Comparison of ENCODE assay signal across 1 cellular context in the genomic region with DNA sequence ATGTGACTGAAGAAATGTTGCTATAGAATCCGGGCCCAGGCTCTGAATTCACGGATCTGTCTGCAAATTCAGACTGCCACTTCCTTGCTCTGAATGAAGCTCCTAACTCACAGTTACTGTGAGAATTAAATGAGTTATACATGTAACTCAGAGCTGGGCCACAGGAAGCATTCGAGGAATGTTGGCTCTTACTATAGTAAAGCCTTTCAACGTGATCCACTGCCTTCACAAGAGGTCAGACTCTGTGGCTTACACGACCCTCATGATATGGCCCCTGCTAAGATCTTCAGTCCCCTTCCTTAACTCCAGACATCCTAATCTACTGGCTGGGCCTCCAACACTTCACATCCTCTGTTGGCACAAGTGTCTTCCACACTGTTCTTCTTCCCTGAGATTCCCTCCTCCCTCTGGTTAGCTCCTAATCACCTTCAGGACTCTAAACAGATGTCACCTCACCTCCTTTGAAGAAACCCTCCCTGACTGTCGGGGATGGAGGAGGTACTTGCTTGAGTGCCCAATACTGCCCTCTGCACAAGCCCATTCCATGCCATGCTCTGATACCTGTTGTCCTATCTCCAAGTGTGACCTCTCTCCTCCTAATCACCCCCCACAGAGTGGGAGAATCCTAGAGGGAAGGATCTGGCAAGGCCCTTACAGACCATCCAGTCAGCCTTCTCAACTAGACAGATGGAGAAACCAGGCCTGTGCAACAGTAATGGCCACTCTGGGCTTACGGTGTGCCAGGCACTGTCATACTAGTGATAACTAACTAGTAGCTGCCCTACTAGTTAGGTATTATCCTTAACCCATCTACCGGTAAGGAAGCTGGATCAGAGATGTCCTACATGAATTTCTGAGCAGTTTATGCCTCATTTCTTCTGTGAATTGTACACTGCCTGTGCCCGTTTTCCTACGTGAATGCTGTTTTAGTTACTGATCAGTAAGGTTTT.
TF ChIP-seq lines count a peak whose summit lies in the region.

No MANE protein-coding gene starts in this region.

TF ChIP-seq in IMR-90, 13 proteins besides CTCF, POLR2A, EP300 and RAD21 (continued from another document):
- TF ChIP-seq NFE2L2 (IDR thresholded peaks at IDR 0.05; ENCODE audit: low read depth, low read length): no peak
- TF ChIP-seq MAFK (IDR thresholded peaks at IDR 0.05; ENCODE audit: low read depth, low read length): no peak
- no peak for TF ChIP-seq CHD1 (IDR thresholded peaks at IDR 0.05; ENCODE audit: low read depth, low read length)
- TF ChIP-seq MAZ (IDR thresholded peaks at IDR 0.05; ENCODE audit: borderline replicate concordance, low read depth, low read length): no peak
- no peak for TF ChIP-seq RFX5 (IDR thresholded peaks at IDR 0.05; ENCODE audit: low read depth, low read length)
- TF ChIP-seq, protein P1, sequence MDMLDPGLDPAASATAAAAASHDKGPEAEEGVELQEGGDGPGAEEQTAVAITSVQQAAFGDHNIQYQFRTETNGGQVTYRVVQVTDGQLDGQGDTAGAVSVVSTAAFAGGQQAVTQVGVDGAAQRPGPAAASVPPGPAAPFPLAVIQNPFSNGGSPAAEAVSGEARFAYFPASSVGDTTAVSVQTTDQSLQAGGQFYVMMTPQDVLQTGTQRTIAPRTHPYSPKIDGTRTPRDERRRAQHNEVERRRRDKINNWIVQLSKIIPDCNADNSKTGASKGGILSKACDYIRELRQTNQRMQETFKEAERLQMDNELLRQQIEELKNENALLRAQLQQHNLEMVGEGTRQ (IDR thresholded peaks at IDR 0.05; ENCODE audit: low read depth, low read length): no peak
